Comparison of ENCODE assay signal across 10 cellular contexts in genomic region chr7:55569269-55569663, GRCh38. TPM values are rescaled to one million over a fixed set of nuclear protein-coding genes. Genes with fewer than 3 reads are reported as not detected.
DNase-seq lines count a peak whose midpoint lies in the region; ATAC-seq and TF ChIP-seq lines count a peak whose summit lies in the region.
"Had no signal": no experiment of that assay in that cellular context is flagged by ENCODE, and none has a peak within 500 bp of the region (broad histone marks: within the 10 kb centered on the region; RNA-seq: fewer than 3 reads in every experiment).

No MANE protein-coding gene starts in this region.

- H3K4me1 ChIP-seq in Caco-2, result no peaks in the 10 kb centered on the region
- peaks cover 41% of the 10 kb centered on the region for H3K4me1 ChIP-seq in Karpas-422 (ENCODE audit: low read length)

- no peaks in the 10 kb centered on the region; the same call in 1 of the 2 replicates for H3K27me3 ChIP-seq in Caco-2 (replicated peaks; ENCODE audit: control insufficient read depth, insufficient read depth, low read length)
- peaks cover 11% of the 10 kb centered on the region for H3K27me3 ChIP-seq in Karpas-422 (ENCODE audit: low read length)

- DNase-seq in Caco-2 (no peak), Karpas-422 (peak; percentile 46), neural crest cell (ENCODE audit: low read depth, low spot score) (no peak), SW 1271 (lab: John Stamatoyannopoulos, UW) (no peak), NCI-H187 treated with DMSO at 0.1 percent for 48 hours (lab: John Stamatoyannopoulos, UW) (no peak)
- DNase-seq in stimulated activated CD4-positive, alpha-beta T cell treated with anti-CD3 and anti-CD28 coated beads, Interleukin-15, amount 100 ng/mL, for 24 hours, result no peak
- DNase-seq: amniotic stem cell, nucleus accumbens had no signal

- H3K79me2 ChIP-seq in Karpas-422 (ENCODE audit: low read length), result no peaks in the 10 kb centered on the region

- H3K4me3 Mint-ChIP-seq in Caco-2 (ENCODE audit: unreplicated experiment), result peak overlapping the region; percentile 33
- H3K4me3 Mint-ChIP-seq in brain, result peak overlapping the region; percentile 73 to 93 (median 91)
- peak overlapping the region; percentile 83 for H3K4me3 Mint-ChIP-seq in neural crest cell

- no peak for ATAC-seq in HG03469 (IDR thresholded peaks at IDR 0.05; ENCODE audit: unreplicated experiment)

- peak overlapping the region; percentile 2 for H3K4me2 ChIP-seq in Karpas-422 (ENCODE audit: low read depth, low read length, poor library complexity, severe bottlenecking)

- no peak overlapping the region for H2AFZ ChIP-seq in Karpas-422 (ENCODE audit: low read length)

- H3K4me3 ChIP-seq in Caco-2 (ENCODE audit: low read depth, low read length), result no peak overlapping the region
- no peak overlapping the region for H3K4me3 ChIP-seq in Karpas-422 (ENCODE audit: low read length)

- H3K4me1 Mint-ChIP-seq in Caco-2 (ENCODE audit: low read depth, unreplicated experiment) (peaks cover 16% of the 10 kb centered on the region), brain (peaks cover 76% of the 10 kb centered on the region), neural crest cell (peaks cover 51% of the 10 kb centered on the region)

- H3K9me3 Mint-ChIP-seq in Caco-2 (ENCODE audit: unreplicated experiment), result no peaks in the 10 kb centered on the region
- no peaks in the 10 kb centered on the region for H3K9me3 Mint-ChIP-seq in brain
- no peaks in the 10 kb centered on the region for H3K9me3 Mint-ChIP-seq in neural crest cell

- CTCF ChIA-PET in Caco-2 (lab: Charles Lee), result interaction anchor here (0.6 kb wide), 1 partner anchor 137 kb away, joined by 3 read pairs; no protein-coding TSS in a partner anchor

- peaks cover 49% of the 10 kb centered on the region for H4K20me1 ChIP-seq in Karpas-422 (ENCODE audit: insufficient read depth, low read depth, low read length)

- H3K36me3 ChIP-seq in Caco-2 (ENCODE audit: control insufficient read depth, insufficient read depth, low read length), result no peaks in the 10 kb centered on the region; the same call in 1 of the 2 replicates
- no peaks in the 10 kb centered on the region for H3K36me3 ChIP-seq in Karpas-422 (ENCODE audit: insufficient read depth, low read length)

- H3K9ac ChIP-seq in Karpas-422 (ENCODE audit: low read length), result no peak overlapping the region

- H3K9me3 ChIP-seq in Caco-2 (no peaks in the 10 kb centered on the region), Karpas-422 (ENCODE audit: low read length) (no peaks in the 10 kb centered on the region)

- intact Hi-C loops in Caco-2 (cut with micrococcal nuclease; ENCODE audit: unreplicated experiment), result no loop called here

- H3K9me2 ChIP-seq in Karpas-422 (replicated peaks; ENCODE audit: insufficient read depth, low read length), result no peaks in the 10 kb centered on the region

- TF ChIP-seq CTCF in Caco-2 (IDR thresholded peaks at IDR 0.05; ENCODE audit: insufficient read depth in 1 of 2, low read depth in 1 of 2, low read length in 1 of 2, severe bottlenecking in 1 of 2, unreplicated experiment in 1 of 2), result no peak
- TF ChIP-seq CTCF in brain (conservative IDR thresholded peaks at IDR 0.05), result no peak
- TF ChIP-seq CTCF in neural crest cell (conservative IDR thresholded peaks at IDR 0.05), result no peak

- H3K27ac Mint-ChIP-seq in Caco-2 (ENCODE audit: unreplicated experiment), result no peak overlapping the region
- peak overlapping the region; percentile 58 to 96 (median 83) for H3K27ac Mint-ChIP-seq in brain
- H3K27ac Mint-ChIP-seq in neural crest cell (ENCODE audit: unreplicated experiment), result no peak overlapping the region

- H3K27ac ChIP-seq in Karpas-422 (ENCODE audit: low read length), result no peak overlapping the region

- H3K36me3 Mint-ChIP-seq in Caco-2 (ENCODE audit: insufficient read depth, unreplicated experiment), result peaks cover 15% of the 10 kb centered on the region
- H3K36me3 Mint-ChIP-seq in brain, result peaks cover 5% of the 10 kb centered on the region
- no peaks in the 10 kb centered on the region for H3K36me3 Mint-ChIP-seq in neural crest cell (ENCODE audit: low read depth)

- POLR2A ChIA-PET in Caco-2 (lab: Charles Lee), result no interaction called here

- no TSS peak for BruUV-seq in Caco-2 (replicated peaks; lab: Mats Ljungman, UMichigan)

- H3K27me3 Mint-ChIP-seq in Caco-2 (ENCODE audit: insufficient read depth, unreplicated experiment), result no peaks in the 10 kb centered on the region
- peaks cover 14% of the 10 kb centered on the region for H3K27me3 Mint-ChIP-seq in brain
- H3K27me3 Mint-ChIP-seq in neural crest cell (ENCODE audit: low read depth), result peaks cover 15% of the 10 kb centered on the region

RNA-seq across cellular contexts. Expression of gene VOPP1, which starts 3.0 kb away (rescaled TPM):
- total RNA-seq in Caco-2 (2022), result 43.6 and 46.8 TPM in 2 replicates
- 14.7 and 21.6 TPM in 2 replicates for total RNA-seq in Karpas-422 (2014; rRNA removed; shearing (Covaris generic); ENCODE audit: low replicate concordance)
- polyA plus RNA-seq in brain (ENCODE audit: insufficient read depth, low read depth, low replicate concordance), result 101 TPM
- total RNA-seq in neural crest cell, result 50.7 and 51.6 TPM in 2 replicates

Comparison
In these comparisons a context has a peak if more than half of its experiments do, and no peak if none do; other contexts are left out.
1. H3K27ac Mint-ChIP-seq: peak in brain (5 of 5); none in Caco-2 (single experiment) and neural crest cell (single experiment).
2. H3K4me3 Mint-ChIP-seq: peak in every context shown above with its lines; median percentile 91 in brain; 83 in neural crest cell; 33 in Caco-2.